Comparison of ENCODE assay signal across 7 cellular contexts in genomic region chr10:79348640-79348988, GRCh38. TPM values are rescaled to one million over a fixed set of nuclear protein-coding genes. Genes with fewer than 3 reads are reported as not detected.
DNase-seq lines count a peak whose midpoint lies in the region; ATAC-seq lines count a peak whose summit lies in the region.

No MANE protein-coding gene starts in this region.

- H3K27ac Mint-ChIP-seq in activated T-helper 17 cell treated with anti-CD3 and anti-CD28 coated beads, Interleukin-2, amount 50 U/mL, for 72 hours: peak overlapping the region; percentile 94
- H3K27ac Mint-ChIP-seq in stimulated activated naive CD8-positive, alpha-beta T cell treated with anti-CD3 and anti-CD28 coated beads, Interleukin-15, amount 100 ng/mL, for 72 hours: peak overlapping the region; percentile 97

- H3K9me3 Mint-ChIP-seq in activated T-helper 17 cell treated with anti-CD3 and anti-CD28 coated beads, Interleukin-2, amount 50 U/mL, for 72 hours: no peaks in the 10 kb centered on the region
- H3K9me3 Mint-ChIP-seq in stimulated activated naive CD8-positive, alpha-beta T cell treated with anti-CD3 and anti-CD28 coated beads, Interleukin-15, amount 100 ng/mL, for 72 hours: no peaks in the 10 kb centered on the region

- peaks cover 49% of the 10 kb centered on the region for H3K36me3 ChIP-seq in HUES48 (ENCODE audit: control insufficient read depth, insufficient read depth, low read length)
- H3K36me3 ChIP-seq in iPS-20b (ENCODE audit: insufficient read depth, low read depth, low read length): peaks cover 50% of the 10 kb centered on the region

- H3K27ac ChIP-seq in HUES48 (ENCODE audit: low read depth, low read length) (no peak overlapping the region), iPS-20b (ENCODE audit: low read length) (no peak overlapping the region)

- peaks cover 14% of the 10 kb centered on the region for H3K4me1 Mint-ChIP-seq in activated T-helper 17 cell treated with anti-CD3 and anti-CD28 coated beads, Interleukin-2, amount 50 U/mL, for 72 hours
- peaks cover 71% of the 10 kb centered on the region for H3K4me1 Mint-ChIP-seq in stimulated activated naive CD8-positive, alpha-beta T cell treated with anti-CD3 and anti-CD28 coated beads, Interleukin-15, amount 100 ng/mL, for 72 hours

- no peak for DNase-seq in stimulated activated naive CD8-positive, alpha-beta T cell treated with anti-CD3 and anti-CD28 coated beads, Interleukin-15, amount 100 ng/mL, for 72 hours
- no peak for DNase-seq in SW 1271 (lab: John Stamatoyannopoulos, UW)
- DNase-seq in MV-4-11 (lab: John Stamatoyannopoulos, UW): no peak

- peaks cover 57% of the 10 kb centered on the region for H3K36me3 Mint-ChIP-seq in activated T-helper 17 cell treated with anti-CD3 and anti-CD28 coated beads, Interleukin-2, amount 50 U/mL, for 72 hours (ENCODE audit: low read depth)

- H3K9me3 ChIP-seq in HUES48 (ENCODE audit: control insufficient read depth, insufficient read depth, low read length): no peaks in the 10 kb centered on the region
- no peaks in the 10 kb centered on the region for H3K9me3 ChIP-seq in iPS-20b (ENCODE audit: insufficient read depth, low read depth, low read length)

- peak overlapping the region; percentile 73 for H3K4me3 ChIP-seq in HUES48 (ENCODE audit: low read depth, low read length)
- H3K4me3 ChIP-seq in iPS-20b (ENCODE audit: low read length): peak overlapping the region; percentile 79; the same call in 1 of the 2 replicates

- H3K9ac ChIP-seq in HUES48 (ENCODE audit: low read depth, low read length) (no peak overlapping the region), iPS-20b (ENCODE audit: low read depth, low read length) (peak overlapping the region; percentile 80; the same call in 1 of the 2 replicates)

- H3K4me3 Mint-ChIP-seq in activated T-helper 17 cell treated with anti-CD3 and anti-CD28 coated beads, Interleukin-2, amount 50 U/mL, for 72 hours: peak overlapping the region; percentile 91
- H3K4me3 Mint-ChIP-seq in stimulated activated naive CD8-positive, alpha-beta T cell treated with anti-CD3 and anti-CD28 coated beads, Interleukin-15, amount 100 ng/mL, for 72 hours: peak overlapping the region; percentile 92 to 94

- H3K27me3 ChIP-seq in HUES48 (ENCODE audit: control insufficient read depth, insufficient read depth, low read length): no peaks in the 10 kb centered on the region
- no peaks in the 10 kb centered on the region for H3K27me3 ChIP-seq in iPS-20b (ENCODE audit: insufficient read depth, low read length)

- no peak for ATAC-seq in activated T-helper 17 cell treated with anti-CD3 and anti-CD28 coated beads, Interleukin-2, amount 50 U/mL, for 72 hours (replicated peaks)
- ATAC-seq in stimulated activated naive CD8-positive, alpha-beta T cell treated with anti-CD3 and anti-CD28 coated beads, Interleukin-15, amount 100 ng/mL, for 72 hours: no peak
- no peak for ATAC-seq in HG03039 (IDR thresholded peaks at IDR 0.05; ENCODE audit: unreplicated experiment)

- no peaks in the 10 kb centered on the region for H3K27me3 Mint-ChIP-seq in activated T-helper 17 cell treated with anti-CD3 and anti-CD28 coated beads, Interleukin-2, amount 50 U/mL, for 72 hours
- no peaks in the 10 kb centered on the region for H3K27me3 Mint-ChIP-seq in stimulated activated naive CD8-positive, alpha-beta T cell treated with anti-CD3 and anti-CD28 coated beads, Interleukin-15, amount 100 ng/mL, for 72 hours

- H3K4me1 ChIP-seq in HUES48 (ENCODE audit: control insufficient read depth, insufficient read depth, low read length) (peaks cover 10% of the 10 kb centered on the region; the same call in 1 of the 2 replicates), iPS-20b (ENCODE audit: insufficient read depth, low read length) (peaks cover 9% of the 10 kb centered on the region; the same call in 1 of the 2 replicates)

RNA-seq across cellular contexts. Expression of gene PPIF, which starts 1.3 kb away (rescaled TPM):
- total RNA-seq in activated T-helper 17 cell treated with anti-CD3 and anti-CD28 coated beads, Interleukin-2, amount 50 U/mL, for 72 hours: 100 to 1,000 TPM in 1 of 2 donors, 10 to 100 TPM in 1; 73.7 to 170 TPM
